In genomic region chr11:131584694-131585592, GRCh38 we compare ENCODE assay signal across 1 cellular context.
TF ChIP-seq lines count a peak whose summit lies in the region.

No MANE protein-coding gene starts in this region.

TF ChIP-seq in GM23338, 12 proteins besides CTCF, POLR2A, EP300 and RAD21 (continued from another document):
- TF ChIP-seq JUNB (IDR thresholded peaks at IDR 0.05; ENCODE audit: unreplicated experiment) (no peak), ETS1 (IDR thresholded peaks at IDR 0.05) (no peak), ZNF114 (CRISPR knock-in tag; IDR thresholded peaks at IDR 0.05) (no peak), EZH2phosphoT487 (IDR thresholded peaks at IDR 0.05; ENCODE audit: unreplicated experiment) (no peak)
